Comparison of ENCODE assay signal across 8 cellular contexts in the genomic region with DNA sequence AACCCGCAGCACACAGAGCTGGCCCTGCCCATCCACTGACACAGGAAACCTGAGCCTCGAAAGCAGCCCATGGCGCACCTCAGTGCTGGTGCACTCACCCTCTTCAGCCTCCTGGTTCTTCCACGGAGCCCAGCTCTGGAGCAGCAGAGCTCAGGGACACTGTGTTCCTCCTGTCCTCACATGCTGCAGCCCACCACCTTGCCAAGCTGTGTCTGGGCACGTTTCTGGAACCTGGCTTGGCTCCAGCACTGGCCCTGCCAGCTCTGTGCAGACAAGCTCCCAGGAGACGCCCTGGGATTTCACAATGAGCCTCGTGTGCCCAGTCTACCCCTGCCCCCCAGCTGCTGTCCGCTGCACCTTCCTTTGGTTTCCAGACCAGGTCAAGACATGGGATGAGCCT.
A peak's percentile ranks its signal among the peaks of the same experiment; 100 is the strongest.
DNase-seq lines count a peak whose midpoint lies in the region; ATAC-seq, FAIRE-seq and TF ChIP-seq lines count a peak whose summit lies in the region.

No MANE protein-coding gene starts in this region.

- no peaks in the 10 kb centered on the region for H3K36me3 ChIP-seq in psoas muscle (ENCODE audit: insufficient read depth in 1 of 2, low read depth in 1 of 2)

- no peaks in the 10 kb centered on the region for H3K27me3 ChIP-seq in psoas muscle (ENCODE audit: insufficient read depth in 3 of 3, low read length in 2 of 3)

- H3K9me3 ChIP-seq in psoas muscle: no peaks in the 10 kb centered on the region

- H3K4me3 ChIP-seq in psoas muscle: no peak overlapping the region

- peak overlapping the region; percentile 76 for H3K27ac ChIP-seq in psoas muscle

- TF ChIP-seq CTCF in psoas muscle (IDR thresholded peaks at IDR 0.05): no peak

- 11 to 23% (median 22%) methylated on average over 8 of the region's 8 CpGs for WGBS in psoas muscle, 3 donors

- H3K4me1 ChIP-seq in psoas muscle: peaks cover 18% of the 10 kb centered on the region

- ATAC-seq in psoas muscle: peak; percentile 90 to 96 (median 92)

- intact Hi-C loops in psoas muscle (cut with DNase I): loop anchor here in 1 of 2 donors (2.0 to 10.0 kb wide), 2 partner anchors 114 to 504 kb away; no protein-coding TSS in a partner anchor

- FAIRE-seq in frontal cortex (lab: Jason Lieb, UNC) (no peak), GM19239 (lab: Jason Lieb, UNC) (no peak)

- DNase-seq in DMS79 treated with DMSO at 0.1 percent for 48 hours (lab: John Stamatoyannopoulos, UW) (peak; percentile 80), NCI-H510A (lab: John Stamatoyannopoulos, UW) (peak; percentile 19), frontal cortex (ENCODE audit: low spot score in 2 of 2) (peak; percentile 15 to 18), psoas muscle (peak; percentile 81 to 98), NCI-H446 treated with DMSO at 0.1 percent for 48 hours (lab: John Stamatoyannopoulos, UW) (no peak), GM19239 (ENCODE audit: insufficient read length, low spot score) (no peak), SK-N-DZ (ENCODE audit: low spot score) (no peak)
- no peak for DNase-seq in effector CD8-positive, alpha-beta T cell (lab: John Stamatoyannopoulos, UW)

Comparison
In these comparisons a context has a peak if more than half of its experiments do, and no peak if none do; other contexts are left out.
1. DNase-seq: peak in DMS79 treated with DMSO at 0.1 percent for 48 hours (single experiment), NCI-H510A (single experiment), frontal cortex (2 of 2) and psoas muscle (2 of 2); none in effector CD8-positive, alpha-beta T cell (single experiment), NCI-H446 treated with DMSO at 0.1 percent for 48 hours (single experiment), GM19239 (single experiment) and SK-N-DZ (single experiment).